ENCODE assay signal across 7 cellular contexts in the genomic region with DNA sequence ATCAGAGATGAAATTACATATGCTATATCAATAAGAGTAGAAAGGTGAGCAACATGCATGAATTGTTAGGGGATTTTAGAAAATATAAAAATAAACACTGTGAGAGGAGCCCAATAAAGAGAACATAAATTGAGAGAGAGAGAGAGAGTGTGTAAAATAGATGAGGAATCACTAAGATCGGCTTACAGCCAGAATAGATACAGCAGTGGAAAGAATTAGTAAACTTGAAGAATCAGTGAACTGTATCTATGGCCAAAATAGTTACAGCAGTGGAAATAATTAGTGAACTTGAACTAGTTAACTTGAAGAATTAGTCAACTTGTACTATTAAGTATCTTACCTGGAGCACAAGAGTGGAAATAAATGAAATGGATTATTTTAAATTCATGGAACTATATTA.
DNase-seq lines count a peak whose midpoint lies in the region; ATAC-seq, FAIRE-seq and TF ChIP-seq lines count a peak whose summit lies in the region.
"Not testable (repeated sequence)": the region's sequence is repeated elsewhere in the genome, so short reads cannot be mapped to it uniquely, and the experiment has no call there.

No MANE protein-coding gene starts in this region.

- not testable (repeated sequence) for TF ChIP-seq POLR2A in H54 (IDR thresholded peaks at IDR 0.05; ENCODE audit: low read depth, low read length); K562 (conservative IDR thresholded peaks at IDR 0.05)

- CTCF ChIA-PET in K562 (lab: Yijun Ruan, JAX; ENCODE audit: low intra/inter-chr PET ratio): not testable (repeated sequence)

- H3K27me3 Mint-ChIP-seq in activated naive CD8-positive, alpha-beta T cell treated with anti-CD3 and anti-CD28 coated beads, Interleukin-2, amount 50 U/mL, for 24 hours; stimulated activated naive CD8-positive, alpha-beta T cell treated with anti-CD3 and anti-CD28 coated beads, Interleukin-15, Interleukin-2, amounts not matched to agents 100 ng/mL and 50 ng/mL, for 24 hours: not testable (repeated sequence)

- FAIRE-seq in G401.6 (lab: Jason Lieb, UNC) (peak; percentile 19), H54 (lab: Jason Lieb, UNC) (peak; percentile 64)
- not testable (repeated sequence) for FAIRE-seq in K562 (lab: Jason Lieb, UNC)

- POLR2A ChIA-PET in K562 (lab: Yijun Ruan, JAX): not testable (repeated sequence)

- not testable (repeated sequence) for H3K9me3 Mint-ChIP-seq in activated naive CD8-positive, alpha-beta T cell treated with anti-CD3 and anti-CD28 coated beads, Interleukin-2, amount 50 U/mL, for 24 hours; stimulated activated naive CD8-positive, alpha-beta T cell treated with anti-CD3 and anti-CD28 coated beads, Interleukin-15, Interleukin-2, amounts not matched to agents 100 ng/mL and 50 ng/mL, for 24 hours

- H3K36me3 ChIP-seq in K562 (ENCODE audit: control insufficient read depth, insufficient read depth, low read length): not testable (repeated sequence)

- not testable (repeated sequence) for H3K9me1 ChIP-seq in K562 (ENCODE audit: control insufficient read depth, insufficient read depth, low read length)

- not testable (repeated sequence) for H3K27me3 ChIP-seq in K562 (ENCODE audit: control insufficient read depth in 2 of 2, insufficient read depth in 2 of 2, low read length in 2 of 2)

- intact Hi-C loops in K562 (cut with micrococcal nuclease): not testable (repeated sequence)

- H3K27ac ChIP-seq in K562 (ENCODE audit: extremely low read depth, low read depth, low read length): not testable (repeated sequence)

- not testable (repeated sequence) for H3K27ac Mint-ChIP-seq in activated naive CD8-positive, alpha-beta T cell treated with anti-CD3 and anti-CD28 coated beads, Interleukin-2, amount 50 U/mL, for 24 hours
- peak overlapping the region; percentile 23 for H3K27ac Mint-ChIP-seq in stimulated activated naive CD8-positive, alpha-beta T cell treated with anti-CD3 and anti-CD28 coated beads, Interleukin-15, Interleukin-2, amounts not matched to agents 100 ng/mL and 50 ng/mL, for 24 hours

- BruUV-seq in K562 (replicated peaks; lab: Mats Ljungman, UMichigan): not testable (repeated sequence)

- H3K9me3 ChIP-seq in K562 (replicated peaks; ENCODE audit: control insufficient read depth, insufficient read depth, low read depth, low read length): not testable (repeated sequence)

- H3K4me3 ChIP-seq in K562: not testable (repeated sequence)

- 5% methylated on average over 1 of the region's 1 CpG for WGBS in K562 (ENCODE audit: insufficient coverage, low coverage, missing lambda C conversion rate)

- not testable (repeated sequence) for H3K4me1 ChIP-seq in K562 (replicated peaks in 1 of 2; ENCODE audit: control insufficient read depth in 2 of 2, insufficient read depth in 2 of 2, low read length in 2 of 2)

- in situ Hi-C loops in K562 (cut with MboI): not testable (repeated sequence)

- not testable (repeated sequence) for H3K79me2 ChIP-seq in K562 (ENCODE audit: control insufficient read depth, insufficient read depth, low read length)

- H3K4me3 Mint-ChIP-seq in activated naive CD8-positive, alpha-beta T cell treated with anti-CD3 and anti-CD28 coated beads, Interleukin-2, amount 50 U/mL, for 24 hours; stimulated activated naive CD8-positive, alpha-beta T cell treated with anti-CD3 and anti-CD28 coated beads, Interleukin-15, Interleukin-2, amounts not matched to agents 100 ng/mL and 50 ng/mL, for 24 hours: not testable (repeated sequence)

- not testable (repeated sequence) for H2AFZ ChIP-seq in K562 (ENCODE audit: low read depth, low read length)

- not testable (repeated sequence) for TF ChIP-seq CTCF in K562 (IDR thresholded peaks at IDR 0.05 in 2 of 3, conservative IDR thresholded peaks at IDR 0.05 in 1 of 3; ENCODE audit: insufficient read depth in 2 of 3, low read depth in 1 of 3, low read length in 3 of 3)

- not testable (repeated sequence) for H3K4me1 Mint-ChIP-seq in activated naive CD8-positive, alpha-beta T cell treated with anti-CD3 and anti-CD28 coated beads, Interleukin-2, amount 50 U/mL, for 24 hours; stimulated activated naive CD8-positive, alpha-beta T cell treated with anti-CD3 and anti-CD28 coated beads, Interleukin-15, Interleukin-2, amounts not matched to agents 100 ng/mL and 50 ng/mL, for 24 hours (ENCODE audit: low read depth)

- not testable (repeated sequence) for DNase-seq in H54 (ENCODE audit: insufficient read length, low spot score); activated naive CD8-positive, alpha-beta T cell treated with anti-CD3 and anti-CD28 coated beads, Interleukin-2, amount 50 U/mL, for 24 hours; K562 (ENCODE audit: extremely low read depth in 1 of 4, low spot score in 3 of 4)

- ATAC-seq in GM18511 (IDR thresholded peaks at IDR 0.05; ENCODE audit: unreplicated experiment): peak; percentile 54
- peak; percentile 73 for ATAC-seq in HG02885 (IDR thresholded peaks at IDR 0.05; ENCODE audit: poor library complexity, unreplicated experiment)
- ATAC-seq in activated naive CD8-positive, alpha-beta T cell treated with anti-CD3 and anti-CD28 coated beads, Interleukin-2, amount 50 U/mL, for 24 hours: peak; percentile 72
- ATAC-seq in K562: not testable (repeated sequence)

- H3K4me2 ChIP-seq in K562 (ENCODE audit: insufficient read depth, low read length): not testable (repeated sequence)

- H3K9ac ChIP-seq in K562 (ENCODE audit: insufficient read depth in 1 of 2, low read depth in 2 of 2, low read length in 2 of 2): not testable (repeated sequence)

- not testable (repeated sequence) for H3K36me3 Mint-ChIP-seq in activated naive CD8-positive, alpha-beta T cell treated with anti-CD3 and anti-CD28 coated beads, Interleukin-2, amount 50 U/mL, for 24 hours (ENCODE audit: low read depth); stimulated activated naive CD8-positive, alpha-beta T cell treated with anti-CD3 and anti-CD28 coated beads, Interleukin-15, Interleukin-2, amounts not matched to agents 100 ng/mL and 50 ng/mL, for 24 hours (ENCODE audit: low read depth)

- not testable (repeated sequence) for H4K20me1 ChIP-seq in K562 (replicated peaks; ENCODE audit: control insufficient read depth, insufficient read depth, low read length)

- TF ChIP-seq EP300 in K562 (IDR thresholded peaks at IDR 0.05; ENCODE audit: low read length): not testable (repeated sequence)

- TF ChIP-seq RAD21 in K562 (CRISPR knock-in tag; conservative IDR thresholded peaks at IDR 0.05 in 1 of 2, IDR thresholded peaks at IDR 0.05 in 1 of 2): not testable (repeated sequence)

TF ChIP-seq in K562, 482 proteins besides CTCF, POLR2A, EP300 and RAD21:
- TF ChIP-seq NFIC (IDR thresholded peaks at IDR 0.05): 0 out of 2 replicates have a peak, but pooled peaks have one; percentile 17
